In the genomic region with DNA sequence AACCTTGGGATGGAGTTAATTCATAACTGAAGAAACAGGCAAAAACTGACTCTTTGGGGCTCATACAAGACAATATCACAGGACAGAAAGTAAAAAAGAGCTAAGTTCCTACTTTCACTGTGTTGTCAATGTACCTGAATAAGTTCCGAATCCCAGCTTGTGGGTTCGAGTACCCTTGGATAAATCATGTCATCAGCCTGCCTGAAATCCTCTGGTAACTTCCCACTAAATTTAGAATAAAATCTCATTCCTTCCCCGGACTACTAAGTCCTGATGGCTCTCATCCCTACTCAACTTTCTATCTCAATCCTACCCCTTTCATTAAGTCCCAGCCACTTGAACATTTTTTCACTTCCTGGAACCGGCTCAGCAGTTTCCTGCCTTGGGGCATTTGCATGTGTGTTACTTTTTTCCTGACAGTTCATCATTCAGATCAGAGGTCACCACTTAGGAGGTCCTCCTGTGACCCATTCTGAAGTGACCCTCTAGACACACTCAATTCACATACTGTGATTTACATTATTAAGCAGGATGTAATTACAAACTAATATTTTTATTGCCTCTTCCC, we compare ENCODE assay signal across 12 cellular contexts. TPM values are rescaled to one million over a fixed set of nuclear protein-coding genes. Genes with fewer than 3 reads are reported as not detected.
DNase-seq lines count a peak whose midpoint lies in the region; ATAC-seq and TF ChIP-seq lines count a peak whose summit lies in the region.
"Had no signal": no experiment of that assay in that cellular context is flagged by ENCODE, and none has a peak within 500 bp of the region (broad histone marks: within the 10 kb centered on the region; RNA-seq: fewer than 3 reads in every experiment).

No MANE protein-coding gene starts in this region.

- H3K4me3 Mint-ChIP-seq in activated naive CD4-positive, alpha-beta T cell treated with anti-CD3 and anti-CD28 coated beads for 36 hours: no peak overlapping the region
- H3K4me3 Mint-ChIP-seq in stimulated activated naive B cell treated with anti-CD40 and anti-IgM and Interleukin-4, amounts not matched to agents 10 μg/mL and 1 μg/mL and 100 μg/mL, for 72 hours: no peak overlapping the region

- peak overlapping the region; percentile 79 for H3K27ac Mint-ChIP-seq in activated naive CD4-positive, alpha-beta T cell treated with anti-CD3 and anti-CD28 coated beads for 36 hours
- peak overlapping the region; percentile 59 for H3K27ac Mint-ChIP-seq in stimulated activated naive B cell treated with anti-CD40 and anti-IgM and Interleukin-4, amounts not matched to agents 10 μg/mL and 1 μg/mL and 100 μg/mL, for 72 hours

- CTCF ChIA-PET in activated naive CD4-positive, alpha-beta T cell treated with anti-CD3 and anti-CD28 coated beads for 36 hours (lab: Charles Lee): interaction anchor here (1.4 kb wide), 1 partner anchor 80 kb away, joined by 3 read pairs; no protein-coding TSS in a partner anchor

- H3K36me3 Mint-ChIP-seq in activated naive CD4-positive, alpha-beta T cell treated with anti-CD3 and anti-CD28 coated beads for 36 hours (ENCODE audit: low read depth): peaks cover 31% of the 10 kb centered on the region
- peaks cover 38 to 59% of the 10 kb centered on the region in 2 donors for H3K36me3 Mint-ChIP-seq in stimulated activated naive B cell treated with anti-CD40 and anti-IgM and Interleukin-4, amounts not matched to agents 10 μg/mL and 1 μg/mL and 100 μg/mL, for 72 hours

- no peaks in the 10 kb centered on the region for H3K27me3 Mint-ChIP-seq in activated naive CD4-positive, alpha-beta T cell treated with anti-CD3 and anti-CD28 coated beads for 36 hours (ENCODE audit: low read depth)
- H3K27me3 Mint-ChIP-seq in stimulated activated naive B cell treated with anti-CD40 and anti-IgM and Interleukin-4, amounts not matched to agents 10 μg/mL and 1 μg/mL and 100 μg/mL, for 72 hours: no peaks in the 10 kb centered on the region

- peak; percentile 47 to 50 for ATAC-seq in stimulated activated naive B cell treated with anti-CD40 and anti-IgM and Interleukin-4, amounts not matched to agents 10 μg/mL and 1 μg/mL and 100 μg/mL, for 72 hours (replicated peaks)
- ATAC-seq in GM19467 (IDR thresholded peaks at IDR 0.05; ENCODE audit: unreplicated experiment) (no peak), HG03378 (IDR thresholded peaks at IDR 0.05; ENCODE audit: unreplicated experiment) (no peak)
- ATAC-seq: body of pancreas, pancreas had no signal

- no peak for DNase-seq in activated naive CD4-positive, alpha-beta T cell treated with anti-CD3 and anti-CD28 coated beads for 36 hours
- no peak for DNase-seq in activated naive CD4-positive, alpha-beta T cell treated with Interleukin-2 at 50 U/mL for 16 hours
- peak; percentile 48 for DNase-seq in dermis blood vessel endothelial cell
- no peak for DNase-seq in stimulated activated naive B cell treated with anti-CD40 and anti-IgM and Interleukin-4, amounts not matched to agents 10 μg/mL and 1 μg/mL and 100 μg/mL, for 72 hours
- no peak for DNase-seq in activated CD4-positive, alpha-beta T cell treated with anti-CD3 and anti-CD28 coated beads for 1 hour
- DNase-seq: body of pancreas, NCI-H2107, pancreas, thyroid gland had no signal

- intact Hi-C loops in activated naive CD4-positive, alpha-beta T cell treated with anti-CD3 and anti-CD28 coated beads for 36 hours (cut with micrococcal nuclease): loop anchor here (5.0 kb wide), 2 partner anchors 36 to 79 kb away; no protein-coding TSS in a partner anchor

- no peaks in the 10 kb centered on the region for H3K9me3 Mint-ChIP-seq in activated naive CD4-positive, alpha-beta T cell treated with anti-CD3 and anti-CD28 coated beads for 36 hours
- H3K9me3 Mint-ChIP-seq in stimulated activated naive B cell treated with anti-CD40 and anti-IgM and Interleukin-4, amounts not matched to agents 10 μg/mL and 1 μg/mL and 100 μg/mL, for 72 hours: peaks cover 0 to 2% of the 10 kb centered on the region in 2 donors

- peaks cover 34% of the 10 kb centered on the region for H3K4me1 Mint-ChIP-seq in activated naive CD4-positive, alpha-beta T cell treated with anti-CD3 and anti-CD28 coated beads for 36 hours (ENCODE audit: low read depth)
- peaks cover 28 to 68% of the 10 kb centered on the region in 2 donors for H3K4me1 Mint-ChIP-seq in stimulated activated naive B cell treated with anti-CD40 and anti-IgM and Interleukin-4, amounts not matched to agents 10 μg/mL and 1 μg/mL and 100 μg/mL, for 72 hours

TF ChIP-seq in PFSK-1, 5 proteins besides CTCF, POLR2A, EP300 and RAD21:
- TF ChIP-seq, protein P1, sequence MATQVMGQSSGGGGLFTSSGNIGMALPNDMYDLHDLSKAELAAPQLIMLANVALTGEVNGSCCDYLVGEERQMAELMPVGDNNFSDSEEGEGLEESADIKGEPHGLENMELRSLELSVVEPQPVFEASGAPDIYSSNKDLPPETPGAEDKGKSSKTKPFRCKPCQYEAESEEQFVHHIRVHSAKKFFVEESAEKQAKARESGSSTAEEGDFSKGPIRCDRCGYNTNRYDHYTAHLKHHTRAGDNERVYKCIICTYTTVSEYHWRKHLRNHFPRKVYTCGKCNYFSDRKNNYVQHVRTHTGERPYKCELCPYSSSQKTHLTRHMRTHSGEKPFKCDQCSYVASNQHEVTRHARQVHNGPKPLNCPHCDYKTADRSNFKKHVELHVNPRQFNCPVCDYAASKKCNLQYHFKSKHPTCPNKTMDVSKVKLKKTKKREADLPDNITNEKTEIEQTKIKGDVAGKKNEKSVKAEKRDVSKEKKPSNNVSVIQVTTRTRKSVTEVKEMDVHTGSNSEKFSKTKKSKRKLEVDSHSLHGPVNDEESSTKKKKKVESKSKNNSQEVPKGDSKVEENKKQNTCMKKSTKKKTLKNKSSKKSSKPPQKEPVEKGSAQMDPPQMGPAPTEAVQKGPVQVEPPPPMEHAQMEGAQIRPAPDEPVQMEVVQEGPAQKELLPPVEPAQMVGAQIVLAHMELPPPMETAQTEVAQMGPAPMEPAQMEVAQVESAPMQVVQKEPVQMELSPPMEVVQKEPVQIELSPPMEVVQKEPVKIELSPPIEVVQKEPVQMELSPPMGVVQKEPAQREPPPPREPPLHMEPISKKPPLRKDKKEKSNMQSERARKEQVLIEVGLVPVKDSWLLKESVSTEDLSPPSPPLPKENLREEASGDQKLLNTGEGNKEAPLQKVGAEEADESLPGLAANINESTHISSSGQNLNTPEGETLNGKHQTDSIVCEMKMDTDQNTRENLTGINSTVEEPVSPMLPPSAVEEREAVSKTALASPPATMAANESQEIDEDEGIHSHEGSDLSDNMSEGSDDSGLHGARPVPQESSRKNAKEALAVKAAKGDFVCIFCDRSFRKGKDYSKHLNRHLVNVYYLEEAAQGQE (IDR thresholded peaks at IDR 0.05; ENCODE audit: insufficient read depth in 1 of 2, low read depth in 2 of 2, low read length in 2 of 2): no peak
- TF ChIP-seq POLR2AphosphoS5 (IDR thresholded peaks at IDR 0.05; ENCODE audit: low read depth, low read length): peak; percentile 48; the same call in 1 of the 2 replicates

RNA-seq across cellular contexts. Expression of a gene that starts 12.7 kb away (rescaled TPM):
- total RNA-seq in activated naive CD4-positive, alpha-beta T cell treated with anti-CD3 and anti-CD28 coated beads for 36 hours: 100 to 1,000 TPM; 101 to 107 TPM
- polyA plus RNA-seq in PFSK-1 (2012; ENCODE audit: insufficient read length, low read depth): 313 TPM
- total RNA-seq in dermis blood vessel endothelial cell: 70.2 and 92.7 TPM in 2 replicates

RNA-seq across cellular contexts. Expression of a gene that starts 12.9 kb away (rescaled TPM):
- total RNA-seq in activated naive CD4-positive, alpha-beta T cell treated with anti-CD3 and anti-CD28 coated beads for 36 hours: 10 to 100 TPM; 12.7 to 13.4 TPM
- polyA plus RNA-seq in PFSK-1 (2012; ENCODE audit: insufficient read length, low read depth): 4.3 TPM
- total RNA-seq in dermis blood vessel endothelial cell: 3.1 and 5.1 TPM in 2 replicates

Comparison
In these comparisons a context has a peak if more than half of its experiments do, and no peak if none do; other contexts are left out.
1. ATAC-seq: peak in stimulated activated naive B cell treated with anti-CD40 and anti-IgM and Interleukin-4, amounts not matched to agents 10 μg/mL and 1 μg/mL and 100 μg/mL, for 72 hours (2 of 2); none in GM19467 (single experiment) and HG03378 (single experiment).